In the genomic region with DNA sequence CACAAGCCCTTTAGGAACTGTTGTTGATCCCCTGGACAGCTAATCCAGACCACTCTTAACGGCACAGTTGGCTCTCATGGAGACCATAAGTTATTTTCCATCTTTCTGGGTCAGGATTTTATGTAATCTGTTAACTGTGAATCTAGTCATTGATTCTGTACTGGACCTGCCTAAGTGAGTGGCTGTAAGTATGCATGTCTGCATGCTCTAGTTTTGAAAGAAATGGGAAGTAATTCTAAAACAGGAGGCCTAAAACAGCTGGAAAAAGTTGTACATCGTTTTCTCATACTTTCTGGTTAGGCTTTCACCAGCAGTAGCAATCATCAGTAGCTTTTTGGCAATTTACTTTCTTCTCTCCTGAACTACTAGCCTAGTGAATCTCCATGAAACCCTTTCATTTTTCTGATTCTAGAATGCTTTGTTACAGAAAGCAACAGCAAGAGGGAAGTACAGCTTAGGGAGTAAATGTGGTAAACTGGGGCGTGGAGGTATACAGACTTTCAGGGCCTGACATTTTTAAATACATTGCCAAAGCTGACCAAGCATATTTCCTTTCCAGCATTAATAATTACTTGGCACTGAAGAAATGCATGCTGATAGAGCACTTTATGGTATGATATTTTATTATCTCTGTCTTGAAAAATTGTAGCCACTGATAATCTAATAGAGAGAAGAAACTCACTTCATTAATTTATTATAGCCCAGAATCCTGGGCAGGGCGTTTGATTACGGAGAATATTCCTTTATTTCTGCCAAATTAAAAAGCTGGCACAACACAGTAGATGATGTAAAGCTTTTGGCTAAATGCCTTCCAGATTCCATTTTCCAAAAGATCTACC, we compare ENCODE assay signal across 20 cellular contexts.
DNase-seq lines count a peak whose midpoint lies in the region; ATAC-seq and TF ChIP-seq lines count a peak whose summit lies in the region.
"Had no signal": no experiment of that assay in that cellular context is flagged by ENCODE, and none has a peak within 500 bp of the region (broad histone marks: within the 10 kb centered on the region; RNA-seq: fewer than 3 reads in every experiment).

No MANE protein-coding gene starts in this region.

- no peaks in the 10 kb centered on the region for H3K9me3 ChIP-seq in right atrium auricular region
- H3K9me3 ChIP-seq in tibial nerve, result no peaks in the 10 kb centered on the region
- H3K9me3 ChIP-seq in esophagus muscularis mucosa, result no peaks in the 10 kb centered on the region
- H3K9me3 ChIP-seq: ascending aorta, left lung, testis had no signal

- H3K4me3 Mint-ChIP-seq in brain, result no peak overlapping the region
- H3K4me3 Mint-ChIP-seq: naive thymus-derived CD8-positive, alpha-beta T cell; WTC11 had no signal

- no peaks in the 10 kb centered on the region for H3K27me3 Mint-ChIP-seq in brain

- DNase-seq in left cardiac atrium (no peak), right atrium auricular region (ENCODE audit: low spot score) (no peak), MV-4-11 (lab: John Stamatoyannopoulos, UW) (peak; percentile 58), tibial nerve (ENCODE audit: low spot score in 2 of 2) (no peak), esophagus muscularis mucosa (ENCODE audit: extremely low spot score) (no peak), NCI-H1436 (lab: John Stamatoyannopoulos, UW) (no peak)
- DNase-seq: activated effector memory CD4-positive, alpha-beta T cell treated with anti-CD3 and anti-CD28 coated beads, Interleukin-2, amount 50 U/mL, for 16 hours; dermis blood vessel endothelial cell; GOT3; left lung; naive thymus-derived CD8-positive, alpha-beta T cell; NCI-H1092 treated with DMSO at 0.1 percent for 48 hours; NCI-H2171; PC-3; SW 1271; testis had no signal

- H3K4me1 ChIP-seq in right atrium auricular region, result no peaks in the 10 kb centered on the region
- peaks cover 0 to 17% (median 7%) of the 10 kb centered on the region in 4 donors for H3K4me1 ChIP-seq in tibial nerve
- peaks cover 0 to 14% (median 0%) of the 10 kb centered on the region in 4 donors for H3K4me1 ChIP-seq in esophagus muscularis mucosa
- H3K4me1 ChIP-seq: testis had no signal

- no peaks in the 10 kb centered on the region for H3K36me3 ChIP-seq in right atrium auricular region
- H3K36me3 ChIP-seq in tibial nerve, result no peaks in the 10 kb centered on the region
- no peaks in the 10 kb centered on the region for H3K36me3 ChIP-seq in esophagus muscularis mucosa
- H3K36me3 ChIP-seq: ascending aorta, left lung had no signal

- H3K4me1 Mint-ChIP-seq in brain, result peaks cover 13% of the 10 kb centered on the region
- H3K4me1 Mint-ChIP-seq: WTC11 had no signal

- H3K27ac Mint-ChIP-seq in brain, result peak overlapping the region in 3 of 5 experiments; percentile 29 to 59 (median 32)
- H3K27ac Mint-ChIP-seq: naive thymus-derived CD8-positive, alpha-beta T cell; WTC11 had no signal

- 41 to 46% methylated on average over 5 of the region's 5 CpGs for WGBS in tibial nerve, 2 donors
- 64% methylated on average over 5 of the region's 5 CpGs for WGBS in esophagus muscularis mucosa

- H3K27ac ChIP-seq in right atrium auricular region, result no peak overlapping the region
- peak overlapping the region in 3 of 4 donors; percentile 9 to 70 (median 42) for H3K27ac ChIP-seq in tibial nerve
- no peak overlapping the region for H3K27ac ChIP-seq in esophagus muscularis mucosa (replicated peaks in 1 of 4)
- H3K27ac ChIP-seq: ascending aorta, testis had no signal

- H3K36me3 Mint-ChIP-seq in brain, result no peaks in the 10 kb centered on the region
- H3K36me3 Mint-ChIP-seq: naive thymus-derived CD8-positive, alpha-beta T cell; WTC11 had no signal

- no peak for TF ChIP-seq POLR2A in tibial nerve (IDR thresholded peaks at IDR 0.05)
- no peak for TF ChIP-seq POLR2A in esophagus muscularis mucosa (IDR thresholded peaks at IDR 0.05; ENCODE audit: low read depth)

- intact Hi-C loops in left cardiac atrium (cut with DNase I), result no loop called here
- intact Hi-C loops in esophagus muscularis mucosa (cut with DNase I), result no loop called here

- peak; percentile 19 to 76 for ATAC-seq in left cardiac atrium
- no peak for ATAC-seq in GM19455 (IDR thresholded peaks at IDR 0.05; ENCODE audit: unreplicated experiment)
- ATAC-seq: naive thymus-derived CD8-positive, alpha-beta T cell; PC-3; WTC11 had no signal

- TF ChIP-seq CTCF in right atrium auricular region (IDR thresholded peaks at IDR 0.05) (no peak), brain (conservative IDR thresholded peaks at IDR 0.05) (no peak), tibial nerve (IDR thresholded peaks at IDR 0.05) (no peak), esophagus muscularis mucosa (IDR thresholded peaks at IDR 0.05) (no peak)

- peaks cover 6 to 13% (median 8%) of the 10 kb centered on the region in 5 experiments for H3K9me3 Mint-ChIP-seq in brain

- TF ChIP-seq EP300 in tibial nerve (IDR thresholded peaks at IDR 0.05) (no peak), esophagus muscularis mucosa (IDR thresholded peaks at IDR 0.05) (no peak)

- H3K4me3 ChIP-seq in right atrium auricular region (no peak overlapping the region), tibial nerve (no peak overlapping the region), esophagus muscularis mucosa (no peak overlapping the region)
- H3K4me3 ChIP-seq: ascending aorta, left lung, testis had no signal

- no peaks in the 10 kb centered on the region for H3K27me3 ChIP-seq in right atrium auricular region
- H3K27me3 ChIP-seq in tibial nerve, result no peaks in the 10 kb centered on the region
- H3K27me3 ChIP-seq in esophagus muscularis mucosa, result no peaks in the 10 kb centered on the region
- H3K27me3 ChIP-seq: ascending aorta, left lung, testis had no signal

Comparison
In these comparisons a context has a peak if more than half of its experiments do, and no peak if none do; other contexts are left out.
1. H3K27ac ChIP-seq: peak in tibial nerve (3 of 4); none in right atrium auricular region (0 of 2) and esophagus muscularis mucosa (0 of 4).